24 cellular contexts compared by ENCODE assay signal in genomic region chr1:182909578-182909977, GRCh38. TPM values are rescaled to one million over a fixed set of nuclear protein-coding genes. Genes with fewer than 3 reads are reported as not detected.
DNase-seq lines count a peak whose midpoint lies in the region; ATAC-seq, FAIRE-seq and TF ChIP-seq lines count a peak whose summit lies in the region.
"Had no signal": no experiment of that assay in that cellular context is flagged by ENCODE, and none has a peak within 500 bp of the region (broad histone marks: within the 10 kb centered on the region; RNA-seq: fewer than 3 reads in every experiment).

No MANE protein-coding gene starts in this region.

- no peaks in the 10 kb centered on the region for H3K79me2 ChIP-seq in HepG2 (ENCODE audit: insufficient read depth, low read length)

- no peak overlapping the region for H3K4me3 ChIP-seq in HepG2 (replicated peaks in 1 of 3; ENCODE audit: insufficient read depth in 1 of 3, low read depth in 2 of 3, low read length in 3 of 3)
- H3K4me3 ChIP-seq in right lobe of liver = no peak overlapping the region
- H3K4me3 ChIP-seq: GM12878, HAP-1, upper lobe of left lung had no signal

- peaks cover 12% of the 10 kb centered on the region for H3K4me1 ChIP-seq in HepG2 (ENCODE audit: insufficient read depth, low read length)
- no peaks in the 10 kb centered on the region for H3K4me1 ChIP-seq in right lobe of liver
- H3K4me1 ChIP-seq: HAP-1, upper lobe of left lung had no signal

- DNase-seq in DMS 273 (lab: John Stamatoyannopoulos, UW; ENCODE audit: unreplicated experiment) (peak; percentile 40), DMS 273 treated with DMSO at 0.1 percent for 48 hours (lab: John Stamatoyannopoulos, UW) (no peak), HepG2 (ENCODE audit: low spot score) (peak; percentile 27), right lobe of liver (no peak), OCI-M1 (lab: John Stamatoyannopoulos, UW) (peak; percentile 51), left cardiac atrium (no peak)
- DNase-seq: 8988T; activated CD8-positive, alpha-beta T cell treated with anti-CD3 and anti-CD28 coated beads, Interleukin-2, amount 10 ng/mL, durations not matched to agents 7 days and 5 days; activated effector memory CD4-positive, alpha-beta T cell treated with Interleukin-2 at 50 U/mL for 16 hours; activated T-cell treated with anti-CD3 and anti-CD28 coated beads for 4 hours; CD4-positive, alpha-beta T cell; natural killer cell; NCI-H1694; small intestine; upper lobe of left lung had no signal

- H3K9ac ChIP-seq in HepG2 (ENCODE audit: insufficient read depth, low read depth, low read length) = no peak overlapping the region

- H3K9me3 ChIP-seq in HepG2 (ENCODE audit: low read length) (no peaks in the 10 kb centered on the region), right lobe of liver (no peaks in the 10 kb centered on the region)
- H3K9me3 ChIP-seq: HAP-1, upper lobe of left lung had no signal

- CTCF ChIA-PET in HepG2 (lab: Yijun Ruan, JAX; ENCODE audit: low intra/inter-chr PET ratio, low total read pairs) = no interaction called here

- no peak for TF ChIP-seq EP300 in HepG2 (IDR thresholded peaks at IDR 0.05; ENCODE audit: low read depth in 2 of 2, low read length in 2 of 2)
- TF ChIP-seq EP300 in HepG2 (CRISPR knock-in tag; IDR thresholded peaks at IDR 0.05; ENCODE audit: borderline replicate concordance) = no peak

- no peak overlapping the region for H3K4me2 ChIP-seq in HepG2 (ENCODE audit: low read depth, low read length)

- intact Hi-C loops in HepG2 (cut with micrococcal nuclease; ENCODE audit: unreplicated experiment) (no loop called here), right lobe of liver (cut with DNase I) (no loop called here), left cardiac atrium (cut with DNase I) (no loop called here)

- POLR2A ChIA-PET in HepG2 (lab: Yijun Ruan, JAX) = no interaction called here

- no TSS peak for BruUV-seq in HepG2 (replicated peaks; lab: Mats Ljungman, UMichigan)

- peak; percentile 38; the same call in 2 of the 3 replicates for ATAC-seq in HepG2
- no peak for ATAC-seq in right lobe of liver
- ATAC-seq in GM18517 (IDR thresholded peaks at IDR 0.05; ENCODE audit: unreplicated experiment) = no peak
- no peak for ATAC-seq in left cardiac atrium
- no peak for ATAC-seq in HG03432 (IDR thresholded peaks at IDR 0.05; ENCODE audit: unreplicated experiment)
- ATAC-seq: activated CD8-positive, alpha-beta T cell treated with anti-CD3 and anti-CD28 coated beads, Interleukin-2, amount 10 ng/mL, durations not matched to agents 7 days and 5 days; GM12878; natural killer cell had no signal

- no peaks in the 10 kb centered on the region for H3K27me3 ChIP-seq in HepG2 (ENCODE audit: control insufficient read depth in 1 of 2, insufficient read depth in 2 of 2, low read length in 2 of 2)
- H3K27me3 ChIP-seq in right lobe of liver = no peaks in the 10 kb centered on the region
- H3K27me3 ChIP-seq: upper lobe of left lung had no signal

- WGBS in HepG2 (ENCODE audit: low lambda C conversion rate) = 42% methylated on average over 4 of the region's 4 CpGs
- WGBS in right lobe of liver (ENCODE audit: insufficient coverage, low coverage, low lambda C conversion rate, missing lambda C conversion rate) = 56% methylated on average over 4 of the region's 4 CpGs

- TF ChIP-seq CTCF in HepG2 (CRISPR knock-in tag; IDR thresholded peaks at IDR 0.05) = no peak
- TF ChIP-seq CTCF in right lobe of liver (IDR thresholded peaks at IDR 0.05) = no peak

- H3K27ac ChIP-seq in HepG2 (ENCODE audit: extremely low read length, insufficient read depth, low read length) (no peak overlapping the region), right lobe of liver (no peak overlapping the region)
- H3K27ac ChIP-seq: HL-60, upper lobe of left lung had no signal

- H3K36me3 ChIP-seq in HepG2 (replicated peaks in 1 of 2; ENCODE audit: control insufficient read depth in 1 of 2, insufficient read depth in 2 of 2, low read length in 2 of 2) = no peaks in the 10 kb centered on the region
- H3K36me3 ChIP-seq in right lobe of liver = no peaks in the 10 kb centered on the region
- H3K36me3 ChIP-seq: HAP-1, upper lobe of left lung had no signal

- in situ Hi-C loops in HepG2 (cut with HindIII; ENCODE audit: extremely low pct_ligation_motif_present, low pct_unique_long_range_greater_than_20kb) = no loop called here

- no peak for FAIRE-seq in HepG2 (lab: Jason Lieb, UNC)
- FAIRE-seq: GM12878, islet of Langerhans, small intestine had no signal

- no peak for TF ChIP-seq RAD21 in HepG2 (CRISPR knock-in tag; IDR thresholded peaks at IDR 0.05)

- no peaks in the 10 kb centered on the region for H4K20me1 ChIP-seq in HepG2 (ENCODE audit: insufficient read depth, low read length)

- H2AFZ ChIP-seq in HepG2 (ENCODE audit: low read length) = no peak overlapping the region

- TF ChIP-seq POLR2A in HepG2 (IDR thresholded peaks at IDR 0.05; ENCODE audit: insufficient read depth in 1 of 2, low read depth in 2 of 2, low read length in 2 of 2) = no peak
- no peak for TF ChIP-seq POLR2A in right lobe of liver (IDR thresholded peaks at IDR 0.05)

TF ChIP-seq in HepG2, 621 proteins besides CTCF, POLR2A, EP300 and RAD21 (continues in another document):
- TF ChIP-seq HHEX (CRISPR knock-in tag; IDR thresholded peaks at IDR 0.05) = no peak
- TF ChIP-seq ZSCAN12 (CRISPR knock-in tag; IDR thresholded peaks at IDR 0.05) = no peak
- no peak for TF ChIP-seq NRL (CRISPR knock-in tag; IDR thresholded peaks at IDR 0.05; ENCODE audit: borderline replicate concordance)
- no peak for TF ChIP-seq ZFYVE20 (CRISPR knock-in tag; IDR thresholded peaks at IDR 0.05; ENCODE audit: borderline replicate concordance, low read depth)
- no peak for TF ChIP-seq TEAD2 (CRISPR knock-in tag; IDR thresholded peaks at IDR 0.05)
- TF ChIP-seq ZNF468 (CRISPR knock-in tag; IDR thresholded peaks at IDR 0.05) = no peak
- TF ChIP-seq PAF1 (CRISPR knock-in tag; IDR thresholded peaks at IDR 0.05) = no peak
- TF ChIP-seq ZNF670 (CRISPR knock-in tag; IDR thresholded peaks at IDR 0.05; ENCODE audit: borderline replicate concordance) = no peak
- TF ChIP-seq NCOR1 (IDR thresholded peaks at IDR 0.05; ENCODE audit: borderline replicate concordance, low read length) = no peak
- no peak for TF ChIP-seq ATF7 (IDR thresholded peaks at IDR 0.05)
- no peak for TF ChIP-seq ATF7 (CRISPR knock-in tag; IDR thresholded peaks at IDR 0.05)
- TF ChIP-seq HNRNPL (IDR thresholded peaks at IDR 0.05; ENCODE audit: low read depth, low read length) = no peak
- no peak for TF ChIP-seq ZNF414 (CRISPR knock-in tag; IDR thresholded peaks at IDR 0.05)
- TF ChIP-seq GPBP1L1 (CRISPR knock-in tag; IDR thresholded peaks at IDR 0.05) = no peak
- TF ChIP-seq ZNF577 (CRISPR knock-in tag; IDR thresholded peaks at IDR 0.05; ENCODE audit: borderline replicate concordance, low read depth) = no peak
- TF ChIP-seq ZNF704 (CRISPR knock-in tag; IDR thresholded peaks at IDR 0.05; ENCODE audit: borderline replicate concordance) = no peak

RNA-seq across cellular contexts. Expression of gene SHCBP1L, which starts 43.4 kb away (rescaled TPM):
- total RNA-seq in HepG2 (2016; rRNA removed; fragmentation: Illumina TruSeq; extraction: Trizol) (not detected in 2 replicates), right lobe of liver (not detected), left cardiac atrium (not detected)
- total RNA-seq in HepG2 (2016; cell fraction: cytosol; rRNA removed; fragmentation: Illumina TruSeq; extraction: Trizol; ENCODE audit: low read depth) = not detected in 2 replicates
- not detected in 2 replicates for total RNA-seq in HepG2 (2016; cell fraction: insoluble cytoplasmic fraction; rRNA removed; fragmentation: Illumina TruSeq; extraction: Trizol)
- not detected in 2 replicates for total RNA-seq in HepG2 (2016; cell fraction: membrane; rRNA removed; fragmentation: Illumina TruSeq; extraction: Trizol)
- not detected in 2 replicates for total RNA-seq in HepG2 (2016; cell fraction: nucleus; rRNA removed; fragmentation: Illumina TruSeq; extraction: Trizol)
- not detected in 2 replicates for polyA plus RNA-seq in HepG2 (2011; rRNA removed)
- not detected in 2 replicates for polyA plus RNA-seq in HepG2 (2011; cell fraction: cytosol; rRNA removed)
- polyA plus RNA-seq in HepG2 (2011; cell fraction: nucleus; rRNA removed) = not detected in 2 replicates
- not detected in 2 replicates for polyA plus RNA-seq in HepG2 (2012)
- not detected in 2 replicates for polyA plus RNA-seq in HepG2 (2016; cell fraction: cytosol; fragmentation: Illumina TruSeq; extraction: Trizol; ENCODE audit: low read depth)
- polyA plus RNA-seq in HepG2 (2016; cell fraction: insoluble cytoplasmic fraction; fragmentation: Illumina TruSeq; extraction: Trizol; ENCODE audit: low read depth) = not detected in 2 replicates
- not detected in 2 replicates for polyA plus RNA-seq in HepG2 (2016; cell fraction: membrane; fragmentation: Illumina TruSeq; extraction: Trizol; ENCODE audit: low read depth)
- polyA plus RNA-seq in HepG2 (2016; cell fraction: nucleus; fragmentation: Illumina TruSeq; extraction: Trizol; ENCODE audit: insufficient read depth, low read depth) = not detected in 2 replicates
- polyA minus RNA-seq in HepG2 (2011; rRNA and poly(A)+ RNA removed; ENCODE audit: low replicate concordance) = not detected in 2 replicates
- not detected in 2 replicates for polyA minus RNA-seq in HepG2 (2011; cell fraction: cytosol; rRNA and poly(A)+ RNA removed)
- not detected in 2 replicates for polyA minus RNA-seq in HepG2 (2011; cell fraction: nucleus; rRNA and poly(A)+ RNA removed)
- total RNA-seq: activated CD8-positive, alpha-beta T cell treated with anti-CD3 and anti-CD28 coated beads, Interleukin-2, amount 10 ng/mL, durations not matched to agents 7 days and 5 days; CD4-positive, alpha-beta T cell; GM12878; M059J; natural killer cell; osteoblast; upper lobe of left lung had no signal
- polyA plus RNA-seq: GM12878, liver, small intestine had no signal

Comparison
In these comparisons a context has a peak if more than half of its experiments do, and no peak if none do; other contexts are left out.
1. DNase-seq: peak in DMS 273 (single experiment), HepG2 (single experiment) and OCI-M1 (single experiment); none in DMS 273 treated with DMSO at 0.1 percent for 48 hours (single experiment), right lobe of liver (0 of 3) and left cardiac atrium (single experiment).